Comparison of ENCODE assay signal across 7 cellular contexts in genomic region chr19:18364826-18365528, GRCh38. TPM values are rescaled to one million over a fixed set of nuclear protein-coding genes. Genes with fewer than 3 reads are reported as not detected.
DNase-seq lines count a peak whose midpoint lies in the region; ATAC-seq, FAIRE-seq and TF ChIP-seq lines count a peak whose summit lies in the region.

No MANE protein-coding gene starts in this region.

- H3K79me2 ChIP-seq in astrocyte (ENCODE audit: insufficient read depth, low read length) (no peaks in the 10 kb centered on the region), hepatocyte (peaks cover 4% of the 10 kb centered on the region)

- intact Hi-C loops in activated T-helper 2 cell treated with anti-CD3 and anti-CD28 coated beads, Interferon-gamma antibody, Interleukin-2, Interleukin-4, amounts not matched to agents 10 μg/mL and 5 μg/mL and 100 μg/mL, durations not matched to agents 14 hours and 24 hours and 36 hours (cut with micrococcal nuclease), result no loop called here

- no peaks in the 10 kb centered on the region for H3K9me3 ChIP-seq in astrocyte (ENCODE audit: insufficient read depth, low read depth, low read length)
- no peaks in the 10 kb centered on the region for H3K9me3 ChIP-seq in hepatocyte (ENCODE audit: low read depth)
- no peaks in the 10 kb centered on the region for H3K9me3 ChIP-seq in skeletal muscle satellite cell (replicated peaks; ENCODE audit: low read length)

- no peaks in the 10 kb centered on the region for H3K27me3 Mint-ChIP-seq in astrocyte (ENCODE audit: low read depth, unreplicated experiment)
- no peaks in the 10 kb centered on the region for H3K27me3 Mint-ChIP-seq in activated T-helper 2 cell treated with anti-CD3 and anti-CD28 coated beads, Interferon-gamma antibody, Interleukin-2, Interleukin-4, amounts not matched to agents 10 μg/mL and 5 μg/mL and 100 μg/mL, durations not matched to agents 14 hours and 24 hours and 36 hours (ENCODE audit: low read depth)

- H3K27me3 ChIP-seq in astrocyte (ENCODE audit: insufficient read depth, low read length) (no peaks in the 10 kb centered on the region), hepatocyte (no peaks in the 10 kb centered on the region), skeletal muscle satellite cell (ENCODE audit: control insufficient read depth, insufficient read depth, low read length) (no peaks in the 10 kb centered on the region)

- H3K4me1 Mint-ChIP-seq in astrocyte (ENCODE audit: low read depth, unreplicated experiment), result peaks cover 11% of the 10 kb centered on the region
- H3K4me1 Mint-ChIP-seq in activated T-helper 2 cell treated with anti-CD3 and anti-CD28 coated beads, Interferon-gamma antibody, Interleukin-2, Interleukin-4, amounts not matched to agents 10 μg/mL and 5 μg/mL and 100 μg/mL, durations not matched to agents 14 hours and 24 hours and 36 hours (ENCODE audit: low read depth), result no peaks in the 10 kb centered on the region

- TF ChIP-seq POLR2A in GM12891 (IDR thresholded peaks at IDR 0.05; ENCODE audit: low read depth, low read length), result no peak

- no peak for ATAC-seq in GM18873 (IDR thresholded peaks at IDR 0.05; ENCODE audit: low FRiP score, unreplicated experiment)

- peak overlapping the region; percentile 99 for H3K27ac ChIP-seq in astrocyte (ENCODE audit: low read depth, low read length)
- peak overlapping the region; percentile 98 for H3K27ac ChIP-seq in hepatocyte

- DNase-seq in GM12891 (ENCODE audit: insufficient read length, low spot score) (no peak), NCI-H2196 (lab: John Stamatoyannopoulos, UW; ENCODE audit: unreplicated experiment) (peak; percentile 96), astrocyte (ENCODE audit: low read depth) (peak; percentile 100), hepatocyte (ENCODE audit: low spot score) (peak; percentile 94)
- DNase-seq in activated T-helper 2 cell treated with anti-CD3 and anti-CD28 coated beads, Interferon-gamma antibody, Interleukin-2, Interleukin-4, amounts not matched to agents 10 μg/mL and 5 μg/mL and 100 μg/mL, durations not matched to agents 14 hours and 24 hours and 36 hours (ENCODE audit: low spot score), result no peak

- WGBS in hepatocyte (ENCODE audit: low lambda C conversion rate, missing lambda C conversion rate), result 22% methylated on average over 11 of the region's 15 CpGs

- peak overlapping the region; percentile 40 for H3K4me3 Mint-ChIP-seq in astrocyte (ENCODE audit: unreplicated experiment)
- no peak overlapping the region for H3K4me3 Mint-ChIP-seq in activated T-helper 2 cell treated with anti-CD3 and anti-CD28 coated beads, Interferon-gamma antibody, Interleukin-2, Interleukin-4, amounts not matched to agents 10 μg/mL and 5 μg/mL and 100 μg/mL, durations not matched to agents 14 hours and 24 hours and 36 hours (ENCODE audit: low read depth)

- H3K9me2 ChIP-seq in hepatocyte (replicated peaks; ENCODE audit: insufficient read depth), result no peaks in the 10 kb centered on the region

- peak overlapping the region; percentile 81 for H3K9ac ChIP-seq in astrocyte (ENCODE audit: low read length)
- H3K9ac ChIP-seq in skeletal muscle satellite cell (ENCODE audit: low read depth, low read length), result peak overlapping the region; percentile 66

- H3K36me3 ChIP-seq in astrocyte (ENCODE audit: insufficient read depth, low read length) (peaks cover 4% of the 10 kb centered on the region), hepatocyte (replicated peaks; ENCODE audit: insufficient read depth, low read depth) (no peaks in the 10 kb centered on the region), skeletal muscle satellite cell (ENCODE audit: insufficient read depth, low read length) (no peaks in the 10 kb centered on the region)

- peak overlapping the region; percentile 50 for H2AFZ ChIP-seq in astrocyte (ENCODE audit: low read depth, low read length)
- no peak overlapping the region for H2AFZ ChIP-seq in hepatocyte

- H3K4me2 ChIP-seq in astrocyte (ENCODE audit: low read length) (peak overlapping the region; percentile 43), hepatocyte (peak overlapping the region; percentile 66), skeletal muscle satellite cell (ENCODE audit: low read length) (peak overlapping the region; percentile 59)

- peaks cover 10% of the 10 kb centered on the region for H3K36me3 Mint-ChIP-seq in astrocyte (ENCODE audit: low read depth, unreplicated experiment)
- peaks cover 31% of the 10 kb centered on the region for H3K36me3 Mint-ChIP-seq in activated T-helper 2 cell treated with anti-CD3 and anti-CD28 coated beads, Interferon-gamma antibody, Interleukin-2, Interleukin-4, amounts not matched to agents 10 μg/mL and 5 μg/mL and 100 μg/mL, durations not matched to agents 14 hours and 24 hours and 36 hours (ENCODE audit: low read depth)

- FAIRE-seq in GM12891 (lab: Jason Lieb, UNC), result peak; percentile 38
- peak; percentile 50 for FAIRE-seq in astrocyte (lab: Jason Lieb, UNC)

- TF ChIP-seq CTCF in astrocyte (IDR thresholded peaks at IDR 0.05; ENCODE audit: insufficient read depth, low read depth, low read length) (no peak), hepatocyte (IDR thresholded peaks at IDR 0.05; ENCODE audit: poor library complexity) (no peak)

- H3K4me1 ChIP-seq in astrocyte (ENCODE audit: insufficient read depth, low read length) (peaks cover 23% of the 10 kb centered on the region), hepatocyte (ENCODE audit: insufficient read depth) (peaks cover 23% of the 10 kb centered on the region), skeletal muscle satellite cell (ENCODE audit: control insufficient read depth, insufficient read depth, low read length) (peaks cover 16% of the 10 kb centered on the region)

- H4K20me1 ChIP-seq in astrocyte (ENCODE audit: insufficient read depth, low read length) (no peaks in the 10 kb centered on the region), hepatocyte (ENCODE audit: insufficient read depth, poor library complexity, severe bottlenecking) (no peaks in the 10 kb centered on the region)

- H3K9me3 Mint-ChIP-seq in astrocyte (ENCODE audit: unreplicated experiment), result peaks cover 3% of the 10 kb centered on the region
- H3K9me3 Mint-ChIP-seq in activated T-helper 2 cell treated with anti-CD3 and anti-CD28 coated beads, Interferon-gamma antibody, Interleukin-2, Interleukin-4, amounts not matched to agents 10 μg/mL and 5 μg/mL and 100 μg/mL, durations not matched to agents 14 hours and 24 hours and 36 hours, result no peaks in the 10 kb centered on the region

- H3K27ac Mint-ChIP-seq in astrocyte (ENCODE audit: unreplicated experiment), result peak overlapping the region; percentile 98
- no peak overlapping the region for H3K27ac Mint-ChIP-seq in activated T-helper 2 cell treated with anti-CD3 and anti-CD28 coated beads, Interferon-gamma antibody, Interleukin-2, Interleukin-4, amounts not matched to agents 10 μg/mL and 5 μg/mL and 100 μg/mL, durations not matched to agents 14 hours and 24 hours and 36 hours

- H3K4me3 ChIP-seq in astrocyte (ENCODE audit: insufficient read depth, low read depth, low read length) (no peak overlapping the region), hepatocyte (no peak overlapping the region), skeletal muscle satellite cell (ENCODE audit: low read length) (no peak overlapping the region)

TF ChIP-seq in GM12891, 5 proteins besides CTCF, POLR2A, EP300 and RAD21:
- TF ChIP-seq SPI1 (IDR thresholded peaks at IDR 0.05; ENCODE audit: low read depth, low read length) (peak; percentile 54; the same call in 1 of the 2 replicates), PAX5 (IDR thresholded peaks at IDR 0.05; ENCODE audit: insufficient read depth, low read length, severe bottlenecking) (no peak), POU2F2 (IDR thresholded peaks at IDR 0.05; ENCODE audit: low read depth, low read length) (no peak), POLR2AphosphoS5 (IDR thresholded peaks at IDR 0.05; ENCODE audit: low read depth, low read length) (no peak), TAF1 (IDR thresholded peaks at IDR 0.05; ENCODE audit: low read depth, low read length) (no peak)

RNA-seq across cellular contexts. Expression of gene GDF15, which starts 21.0 kb away (rescaled TPM):
- 4.9 TPM for polyA plus RNA-seq in GM12891 (2012; ENCODE audit: low read depth, missing spikeins)
- total RNA-seq in astrocyte (20.5 and 23.2 TPM in 2 replicates), hepatocyte (106 and 123 TPM in 2 replicates)
- polyA plus RNA-seq in hepatocyte, result 175 and 185 TPM in 2 replicates
- 11.1 and 73.8 TPM in 2 replicates for total RNA-seq in skeletal muscle satellite cell (2012; rRNA removed)
- total RNA-seq in activated T-helper 2 cell treated with anti-CD3 and anti-CD28 coated beads, Interferon-gamma antibody, Interleukin-2, Interleukin-4, amounts not matched to agents 10 μg/mL and 5 μg/mL and 100 μg/mL, durations not matched to agents 14 hours and 24 hours and 36 hours, result not detected in 2 replicates

RNA-seq across cellular contexts. Expression of gene PGPEP1, which starts 24.6 kb away (rescaled TPM):
- polyA plus RNA-seq in GM12891 (2012; ENCODE audit: low read depth, missing spikeins), result 22.1 TPM
- 20.6 and 28.4 TPM in 2 replicates for total RNA-seq in astrocyte
- total RNA-seq in hepatocyte, result 35.0 and 36.1 TPM in 2 replicates
- 24.8 and 26.8 TPM in 2 replicates for polyA plus RNA-seq in hepatocyte
- 8.7 and 13.7 TPM in 2 replicates for total RNA-seq in skeletal muscle satellite cell (2012; rRNA removed)
- total RNA-seq in activated T-helper 2 cell treated with anti-CD3 and anti-CD28 coated beads, Interferon-gamma antibody, Interleukin-2, Interleukin-4, amounts not matched to agents 10 μg/mL and 5 μg/mL and 100 μg/mL, durations not matched to agents 14 hours and 24 hours and 36 hours, result 24.9 and 29.4 TPM in 2 replicates

RNA-seq across cellular contexts. Expression of gene LRRC25, which starts 32.4 kb away (rescaled TPM):
- 2.0 TPM for polyA plus RNA-seq in GM12891 (2012; ENCODE audit: low read depth, missing spikeins)
- total RNA-seq in astrocyte (not detected in 2 replicates), hepatocyte (0.16 TPM in 1 of 2 replicates, not detected in the other)
- 0.36 and 1.5 TPM in 2 replicates for polyA plus RNA-seq in hepatocyte
- total RNA-seq in skeletal muscle satellite cell (2012; rRNA removed), result not detected in 2 replicates
- total RNA-seq in activated T-helper 2 cell treated with anti-CD3 and anti-CD28 coated beads, Interferon-gamma antibody, Interleukin-2, Interleukin-4, amounts not matched to agents 10 μg/mL and 5 μg/mL and 100 μg/mL, durations not matched to agents 14 hours and 24 hours and 36 hours, result not detected in 2 replicates

RNA-seq across cellular contexts. Expression of gene LSM4, which starts 42.1 kb away (rescaled TPM):
- 202 TPM for polyA plus RNA-seq in GM12891 (2012; ENCODE audit: low read depth, missing spikeins)
- 102 and 127 TPM in 2 replicates for total RNA-seq in astrocyte
- total RNA-seq in hepatocyte, result 185 and 202 TPM in 2 replicates
- 218 and 226 TPM in 2 replicates for polyA plus RNA-seq in hepatocyte
- 146 and 166 TPM in 2 replicates for total RNA-seq in skeletal muscle satellite cell (2012; rRNA removed)
- 198 and 208 TPM in 2 replicates for total RNA-seq in activated T-helper 2 cell treated with anti-CD3 and anti-CD28 coated beads, Interferon-gamma antibody, Interleukin-2, Interleukin-4, amounts not matched to agents 10 μg/mL and 5 μg/mL and 100 μg/mL, durations not matched to agents 14 hours and 24 hours and 36 hours

RNA-seq across cellular contexts. Expression of gene SSBP4, which starts 54.2 kb away (rescaled TPM):
- 60.3 TPM for polyA plus RNA-seq in GM12891 (2012; ENCODE audit: low read depth, missing spikeins)
- total RNA-seq in astrocyte (51.2 and 56.6 TPM in 2 replicates), hepatocyte (55.8 and 72.6 TPM in 2 replicates)
- 156 and 169 TPM in 2 replicates for polyA plus RNA-seq in hepatocyte
- total RNA-seq in skeletal muscle satellite cell (2012; rRNA removed), result 72.2 and 73.2 TPM in 2 replicates
- 133 and 146 TPM in 2 replicates for total RNA-seq in activated T-helper 2 cell treated with anti-CD3 and anti-CD28 coated beads, Interferon-gamma antibody, Interleukin-2, Interleukin-4, amounts not matched to agents 10 μg/mL and 5 μg/mL and 100 μg/mL, durations not matched to agents 14 hours and 24 hours and 36 hours

Comparison
In these comparisons a context has a peak if more than half of its experiments do, and no peak if none do; other contexts are left out.
1. DNase-seq: peak in NCI-H2196 (single experiment), astrocyte (single experiment) and hepatocyte (single experiment); none in GM12891 (single experiment) and activated T-helper 2 cell treated with anti-CD3 and anti-CD28 coated beads, Interferon-gamma antibody, Interleukin-2, Interleukin-4, amounts not matched to agents 10 μg/mL and 5 μg/mL and 100 μg/mL, durations not matched to agents 14 hours and 24 hours and 36 hours (single experiment).
2. RNA of gene GDF15, which starts 21.0 kb away (total RNA-seq): 106 to 123 TPM in hepatocyte and 20.5 to 23.2 TPM in astrocyte; not detected in activated T-helper 2 cell treated with anti-CD3 and anti-CD28 coated beads, Interferon-gamma antibody, Interleukin-2, Interleukin-4, amounts not matched to agents 10 μg/mL and 5 μg/mL and 100 μg/mL, durations not matched to agents 14 hours and 24 hours and 36 hours; every median in the first group is over 10 times any median in the second.
3. Peak in every context shown above with its lines, with median percentiles within 50 percentile points of each other: H3K4me2 ChIP-seq.